1 cellular context compared by ENCODE assay signal in the genomic region with DNA sequence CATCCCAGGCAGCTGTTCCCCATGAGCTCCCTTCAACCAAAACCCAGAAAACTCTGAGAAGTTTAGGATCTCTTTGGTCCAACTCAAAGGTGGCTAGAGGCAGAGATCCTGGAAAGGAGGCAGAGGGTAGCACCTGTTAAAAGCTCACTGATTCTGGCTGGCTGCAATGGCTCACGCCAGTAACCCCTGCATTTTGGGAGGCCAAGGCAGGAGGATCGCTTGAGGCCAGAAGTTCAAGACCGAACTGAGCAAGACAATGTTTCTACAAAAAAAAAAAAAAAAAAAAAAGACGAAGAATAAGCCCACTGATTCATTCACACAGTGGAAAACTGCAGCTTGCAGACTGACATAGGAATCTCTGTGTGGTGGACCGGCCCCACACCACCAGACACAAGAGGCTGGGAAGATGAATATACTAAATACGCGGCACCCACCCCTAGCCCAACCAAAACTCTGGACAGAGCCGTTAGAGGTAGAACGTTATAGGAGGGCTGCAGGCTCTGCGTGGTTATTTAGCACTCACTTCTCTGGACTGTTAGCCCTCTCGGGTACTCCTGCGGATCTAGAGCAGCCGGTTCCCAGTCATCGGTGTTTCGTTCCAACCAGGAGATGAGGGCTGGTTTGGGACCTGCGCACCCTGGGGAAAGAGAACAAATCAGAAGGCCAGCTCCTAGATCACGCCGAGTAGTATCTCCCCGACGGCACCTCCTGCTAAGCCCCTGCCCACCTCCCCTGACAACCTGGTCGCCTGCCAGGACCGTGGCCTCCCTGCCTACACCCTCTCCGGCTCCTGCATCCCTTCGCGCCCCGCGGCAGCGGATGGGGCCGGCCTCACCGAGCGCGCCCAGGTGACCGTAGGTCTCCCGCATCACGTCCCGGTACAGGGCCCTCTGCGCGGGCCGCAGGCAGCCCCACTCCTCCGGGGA.
TF ChIP-seq lines count a peak whose summit lies in the region.

No MANE protein-coding gene starts in this region.

TF ChIP-seq in HepG2, 621 proteins besides CTCF, POLR2A, EP300 and RAD21 (continued from another document):
- TF ChIP-seq, protein P1, sequence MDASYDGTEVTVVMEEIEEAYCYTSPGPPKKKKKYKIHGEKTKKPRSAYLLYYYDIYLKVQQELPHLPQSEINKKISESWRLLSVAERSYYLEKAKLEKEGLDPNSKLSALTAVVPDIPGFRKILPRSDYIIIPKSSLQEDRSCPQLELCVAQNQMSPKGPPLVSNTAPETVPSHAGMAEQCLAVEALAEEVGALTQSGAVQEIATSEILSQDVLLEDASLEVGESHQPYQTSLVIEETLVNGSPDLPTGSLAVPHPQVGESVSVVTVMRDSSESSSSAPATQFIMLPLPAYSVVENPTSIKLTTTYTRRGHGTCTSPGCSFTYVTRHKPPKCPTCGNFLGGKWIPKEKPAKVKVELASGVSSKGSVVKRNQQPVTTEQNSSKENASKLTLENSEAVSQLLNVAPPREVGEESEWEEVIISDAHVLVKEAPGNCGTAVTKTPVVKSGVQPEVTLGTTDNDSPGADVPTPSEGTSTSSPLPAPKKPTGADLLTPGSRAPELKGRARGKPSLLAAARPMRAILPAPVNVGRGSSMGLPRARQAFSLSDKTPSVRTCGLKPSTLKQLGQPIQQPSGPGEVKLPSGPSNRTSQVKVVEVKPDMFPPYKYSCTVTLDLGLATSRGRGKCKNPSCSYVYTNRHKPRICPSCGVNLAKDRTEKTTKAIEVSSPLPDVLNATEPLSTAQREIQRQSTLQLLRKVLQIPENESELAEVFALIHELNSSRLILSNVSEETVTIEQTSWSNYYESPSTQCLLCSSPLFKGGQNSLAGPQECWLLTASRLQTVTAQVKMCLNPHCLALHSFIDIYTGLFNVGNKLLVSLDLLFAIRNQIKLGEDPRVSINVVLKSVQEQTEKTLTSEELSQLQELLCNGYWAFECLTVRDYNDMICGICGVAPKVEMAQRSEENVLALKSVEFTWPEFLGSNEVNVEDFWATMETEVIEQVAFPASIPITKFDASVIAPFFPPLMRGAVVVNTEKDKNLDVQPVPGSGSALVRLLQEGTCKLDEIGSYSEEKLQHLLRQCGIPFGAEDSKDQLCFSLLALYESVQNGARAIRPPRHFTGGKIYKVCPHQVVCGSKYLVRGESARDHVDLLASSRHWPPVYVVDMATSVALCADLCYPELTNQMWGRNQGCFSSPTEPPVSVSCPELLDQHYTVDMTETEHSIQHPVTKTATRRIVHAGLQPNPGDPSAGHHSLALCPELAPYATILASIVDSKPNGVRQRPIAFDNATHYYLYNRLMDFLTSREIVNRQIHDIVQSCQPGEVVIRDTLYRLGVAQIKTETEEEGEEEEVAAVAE (CRISPR knock-in tag; IDR thresholded peaks at IDR 0.05; ENCODE audit: borderline replicate concordance), result no peak
- TF ChIP-seq NR2C2 (CRISPR knock-in tag; IDR thresholded peaks at IDR 0.05; ENCODE audit: borderline replicate concordance) (no peak), HHEX (CRISPR knock-in tag; IDR thresholded peaks at IDR 0.05) (no peak), ZNF317 (CRISPR knock-in tag; IDR thresholded peaks at IDR 0.05) (no peak), HDAC1 (CRISPR knock-in tag; IDR thresholded peaks at IDR 0.05) (no peak), PHF5A (CRISPR knock-in tag; IDR thresholded peaks at IDR 0.05; ENCODE audit: low read depth, unreplicated experiment) (peak; percentile 39), ATF7-NPFF (CRISPR knock-in tag; IDR thresholded peaks at IDR 0.05; ENCODE audit: low read depth) (0 out of 2 replicates have a peak, but pooled peaks have one; percentile 6), PITX1 (CRISPR knock-in tag; IDR thresholded peaks at IDR 0.05) (0 out of 2 replicates have a peak, but pooled peaks have one; percentile 13)
- TF ChIP-seq, protein P2, sequence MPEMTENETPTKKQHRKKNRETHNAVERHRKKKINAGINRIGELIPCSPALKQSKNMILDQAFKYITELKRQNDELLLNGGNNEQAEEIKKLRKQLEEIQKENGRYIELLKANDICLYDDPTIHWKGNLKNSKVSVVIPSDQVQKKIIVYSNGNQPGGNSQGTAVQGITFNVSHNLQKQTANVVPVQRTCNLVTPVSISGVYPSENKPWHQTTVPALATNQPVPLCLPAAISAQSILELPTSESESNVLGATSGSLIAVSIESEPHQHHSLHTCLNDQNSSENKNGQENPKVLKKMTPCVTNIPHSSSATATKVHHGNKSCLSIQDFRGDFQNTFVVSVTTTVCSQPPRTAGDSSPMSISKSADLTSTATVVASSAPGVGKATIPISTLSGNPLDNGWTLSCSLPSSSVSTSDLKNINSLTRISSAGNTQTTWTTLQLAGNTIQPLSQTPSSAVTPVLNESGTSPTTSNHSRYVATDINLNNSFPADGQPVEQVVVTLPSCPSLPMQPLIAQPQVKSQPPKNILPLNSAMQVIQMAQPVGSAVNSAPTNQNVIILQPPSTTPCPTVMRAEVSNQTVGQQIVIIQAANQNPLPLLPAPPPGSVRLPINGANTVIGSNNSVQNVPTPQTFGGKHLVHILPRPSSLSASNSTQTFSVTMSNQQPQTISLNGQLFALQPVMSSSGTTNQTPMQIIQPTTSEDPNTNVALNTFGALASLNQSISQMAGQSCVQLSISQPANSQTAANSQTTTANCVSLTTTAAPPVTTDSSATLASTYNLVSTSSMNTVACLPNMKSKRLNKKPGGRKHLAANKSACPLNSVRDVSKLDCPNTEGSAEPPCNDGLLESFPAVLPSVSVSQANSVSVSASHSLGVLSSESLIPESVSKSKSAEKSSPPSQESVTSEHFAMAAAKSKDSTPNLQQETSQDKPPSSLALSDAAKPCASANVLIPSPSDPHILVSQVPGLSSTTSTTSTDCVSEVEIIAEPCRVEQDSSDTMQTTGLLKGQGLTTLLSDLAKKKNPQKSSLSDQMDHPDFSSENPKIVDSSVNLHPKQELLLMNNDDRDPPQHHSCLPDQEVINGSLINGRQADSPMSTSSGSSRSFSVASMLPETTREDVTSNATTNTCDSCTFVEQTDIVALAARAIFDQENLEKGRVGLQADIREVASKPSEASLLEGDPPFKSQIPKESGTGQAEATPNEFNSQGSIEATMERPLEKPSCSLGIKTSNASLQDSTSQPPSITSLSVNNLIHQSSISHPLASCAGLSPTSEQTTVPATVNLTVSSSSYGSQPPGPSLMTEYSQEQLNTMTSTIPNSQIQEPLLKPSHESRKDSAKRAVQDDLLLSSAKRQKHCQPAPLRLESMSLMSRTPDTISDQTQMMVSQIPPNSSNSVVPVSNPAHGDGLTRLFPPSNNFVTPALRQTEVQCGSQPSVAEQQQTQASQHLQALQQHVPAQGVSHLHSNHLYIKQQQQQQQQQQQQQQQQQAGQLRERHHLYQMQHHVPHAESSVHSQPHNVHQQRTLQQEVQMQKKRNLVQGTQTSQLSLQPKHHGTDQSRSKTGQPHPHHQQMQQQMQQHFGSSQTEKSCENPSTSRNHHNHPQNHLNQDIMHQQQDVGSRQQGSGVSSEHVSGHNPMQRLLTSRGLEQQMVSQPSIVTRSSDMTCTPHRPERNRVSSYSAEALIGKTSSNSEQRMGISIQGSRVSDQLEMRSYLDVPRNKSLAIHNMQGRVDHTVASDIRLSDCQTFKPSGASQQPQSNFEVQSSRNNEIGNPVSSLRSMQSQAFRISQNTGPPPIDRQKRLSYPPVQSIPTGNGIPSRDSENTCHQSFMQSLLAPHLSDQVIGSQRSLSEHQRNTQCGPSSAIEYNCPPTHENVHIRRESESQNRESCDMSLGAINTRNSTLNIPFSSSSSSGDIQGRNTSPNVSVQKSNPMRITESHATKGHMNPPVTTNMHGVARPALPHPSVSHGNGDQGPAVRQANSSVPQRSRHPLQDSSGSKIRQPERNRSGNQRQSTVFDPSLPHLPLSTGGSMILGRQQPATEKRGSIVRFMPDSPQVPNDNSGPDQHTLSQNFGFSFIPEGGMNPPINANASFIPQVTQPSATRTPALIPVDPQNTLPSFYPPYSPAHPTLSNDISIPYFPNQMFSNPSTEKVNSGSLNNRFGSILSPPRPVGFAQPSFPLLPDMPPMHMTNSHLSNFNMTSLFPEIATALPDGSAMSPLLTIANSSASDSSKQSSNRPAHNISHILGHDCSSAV (CRISPR knock-in tag; IDR thresholded peaks at IDR 0.05; ENCODE audit: borderline replicate concordance), result no peak
- TF ChIP-seq, protein P3, sequence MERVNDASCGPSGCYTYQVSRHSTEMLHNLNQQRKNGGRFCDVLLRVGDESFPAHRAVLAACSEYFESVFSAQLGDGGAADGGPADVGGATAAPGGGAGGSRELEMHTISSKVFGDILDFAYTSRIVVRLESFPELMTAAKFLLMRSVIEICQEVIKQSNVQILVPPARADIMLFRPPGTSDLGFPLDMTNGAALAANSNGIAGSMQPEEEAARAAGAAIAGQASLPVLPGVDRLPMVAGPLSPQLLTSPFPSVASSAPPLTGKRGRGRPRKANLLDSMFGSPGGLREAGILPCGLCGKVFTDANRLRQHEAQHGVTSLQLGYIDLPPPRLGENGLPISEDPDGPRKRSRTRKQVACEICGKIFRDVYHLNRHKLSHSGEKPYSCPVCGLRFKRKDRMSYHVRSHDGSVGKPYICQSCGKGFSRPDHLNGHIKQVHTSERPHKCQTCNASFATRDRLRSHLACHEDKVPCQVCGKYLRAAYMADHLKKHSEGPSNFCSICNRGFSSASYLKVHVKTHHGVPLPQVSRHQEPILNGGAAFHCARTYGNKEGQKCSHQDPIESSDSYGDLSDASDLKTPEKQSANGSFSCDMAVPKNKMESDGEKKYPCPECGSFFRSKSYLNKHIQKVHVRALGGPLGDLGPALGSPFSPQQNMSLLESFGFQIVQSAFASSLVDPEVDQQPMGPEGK (CRISPR knock-in tag; IDR thresholded peaks at IDR 0.05), result peak; percentile 9; the same call in 1 of the 2 replicates
- TF ChIP-seq, protein P4, sequence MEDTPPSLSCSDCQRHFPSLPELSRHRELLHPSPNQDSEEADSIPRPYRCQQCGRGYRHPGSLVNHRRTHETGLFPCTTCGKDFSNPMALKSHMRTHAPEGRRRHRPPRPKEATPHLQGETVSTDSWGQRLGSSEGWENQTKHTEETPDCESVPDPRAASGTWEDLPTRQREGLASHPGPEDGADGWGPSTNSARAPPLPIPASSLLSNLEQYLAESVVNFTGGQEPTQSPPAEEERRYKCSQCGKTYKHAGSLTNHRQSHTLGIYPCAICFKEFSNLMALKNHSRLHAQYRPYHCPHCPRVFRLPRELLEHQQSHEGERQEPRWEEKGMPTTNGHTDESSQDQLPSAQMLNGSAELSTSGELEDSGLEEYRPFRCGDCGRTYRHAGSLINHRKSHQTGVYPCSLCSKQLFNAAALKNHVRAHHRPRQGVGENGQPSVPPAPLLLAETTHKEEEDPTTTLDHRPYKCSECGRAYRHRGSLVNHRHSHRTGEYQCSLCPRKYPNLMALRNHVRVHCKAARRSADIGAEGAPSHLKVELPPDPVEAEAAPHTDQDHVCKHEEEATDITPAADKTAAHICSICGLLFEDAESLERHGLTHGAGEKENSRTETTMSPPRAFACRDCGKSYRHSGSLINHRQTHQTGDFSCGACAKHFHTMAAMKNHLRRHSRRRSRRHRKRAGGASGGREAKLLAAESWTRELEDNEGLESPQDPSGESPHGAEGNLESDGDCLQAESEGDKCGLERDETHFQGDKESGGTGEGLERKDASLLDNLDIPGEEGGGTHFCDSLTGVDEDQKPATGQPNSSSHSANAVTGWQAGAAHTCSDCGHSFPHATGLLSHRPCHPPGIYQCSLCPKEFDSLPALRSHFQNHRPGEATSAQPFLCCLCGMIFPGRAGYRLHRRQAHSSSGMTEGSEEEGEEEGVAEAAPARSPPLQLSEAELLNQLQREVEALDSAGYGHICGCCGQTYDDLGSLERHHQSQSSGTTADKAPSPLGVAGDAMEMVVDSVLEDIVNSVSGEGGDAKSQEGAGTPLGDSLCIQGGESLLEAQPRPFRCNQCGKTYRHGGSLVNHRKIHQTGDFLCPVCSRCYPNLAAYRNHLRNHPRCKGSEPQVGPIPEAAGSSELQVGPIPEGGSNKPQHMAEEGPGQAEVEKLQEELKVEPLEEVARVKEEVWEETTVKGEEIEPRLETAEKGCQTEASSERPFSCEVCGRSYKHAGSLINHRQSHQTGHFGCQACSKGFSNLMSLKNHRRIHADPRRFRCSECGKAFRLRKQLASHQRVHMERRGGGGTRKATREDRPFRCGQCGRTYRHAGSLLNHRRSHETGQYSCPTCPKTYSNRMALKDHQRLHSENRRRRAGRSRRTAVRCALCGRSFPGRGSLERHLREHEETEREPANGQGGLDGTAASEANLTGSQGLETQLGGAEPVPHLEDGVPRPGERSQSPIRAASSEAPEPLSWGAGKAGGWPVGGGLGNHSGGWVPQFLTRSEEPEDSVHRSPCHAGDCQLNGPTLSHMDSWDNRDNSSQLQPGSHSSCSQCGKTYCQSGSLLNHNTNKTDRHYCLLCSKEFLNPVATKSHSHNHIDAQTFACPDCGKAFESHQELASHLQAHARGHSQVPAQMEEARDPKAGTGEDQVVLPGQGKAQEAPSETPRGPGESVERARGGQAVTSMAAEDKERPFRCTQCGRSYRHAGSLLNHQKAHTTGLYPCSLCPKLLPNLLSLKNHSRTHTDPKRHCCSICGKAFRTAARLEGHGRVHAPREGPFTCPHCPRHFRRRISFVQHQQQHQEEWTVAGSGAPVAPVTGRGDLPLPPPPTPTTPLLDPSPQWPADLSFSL (CRISPR knock-in tag; IDR thresholded peaks at IDR 0.05), result no peak
